ENCODE assay signal across 1 cellular context in the genomic region with DNA sequence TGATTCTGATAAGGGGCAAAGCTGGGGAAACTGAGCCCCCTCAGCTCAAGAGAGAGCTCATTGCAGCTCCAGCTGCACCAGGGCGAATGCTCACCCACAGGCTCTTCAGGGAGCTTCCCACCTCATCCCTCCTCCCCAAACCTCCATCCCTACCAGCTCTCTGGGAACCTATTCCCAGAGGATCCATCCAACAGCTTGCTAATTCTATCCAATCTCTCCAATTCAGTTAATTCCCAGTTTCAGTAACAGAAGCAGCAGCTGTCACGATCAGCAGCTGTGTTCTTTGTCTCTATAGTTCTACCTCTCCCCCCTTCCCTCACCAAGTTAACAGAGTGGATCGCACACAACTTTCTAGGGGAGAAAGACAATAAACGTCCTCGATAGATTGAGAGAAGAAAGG.
TF ChIP-seq lines count a peak whose summit lies in the region.

No MANE protein-coding gene starts in this region.

TF ChIP-seq in WTC11, 78 proteins besides CTCF, POLR2A, EP300 and RAD21 (continued from another document):
- TF ChIP-seq AFF4 (CRISPR knock-in tag; IDR thresholded peaks at IDR 0.05; ENCODE audit: borderline replicate concordance) (no peak), ARID4B (CRISPR knock-in tag; IDR thresholded peaks at IDR 0.05; ENCODE audit: borderline replicate concordance) (no peak), CREM (CRISPR knock-in tag; IDR thresholded peaks at IDR 0.05) (no peak), IRF2 (CRISPR knock-in tag; IDR thresholded peaks at IDR 0.05; ENCODE audit: borderline replicate concordance, low read depth) (no peak), ETV6 (CRISPR knock-in tag; IDR thresholded peaks at IDR 0.05) (no peak)
